In the genomic region with DNA sequence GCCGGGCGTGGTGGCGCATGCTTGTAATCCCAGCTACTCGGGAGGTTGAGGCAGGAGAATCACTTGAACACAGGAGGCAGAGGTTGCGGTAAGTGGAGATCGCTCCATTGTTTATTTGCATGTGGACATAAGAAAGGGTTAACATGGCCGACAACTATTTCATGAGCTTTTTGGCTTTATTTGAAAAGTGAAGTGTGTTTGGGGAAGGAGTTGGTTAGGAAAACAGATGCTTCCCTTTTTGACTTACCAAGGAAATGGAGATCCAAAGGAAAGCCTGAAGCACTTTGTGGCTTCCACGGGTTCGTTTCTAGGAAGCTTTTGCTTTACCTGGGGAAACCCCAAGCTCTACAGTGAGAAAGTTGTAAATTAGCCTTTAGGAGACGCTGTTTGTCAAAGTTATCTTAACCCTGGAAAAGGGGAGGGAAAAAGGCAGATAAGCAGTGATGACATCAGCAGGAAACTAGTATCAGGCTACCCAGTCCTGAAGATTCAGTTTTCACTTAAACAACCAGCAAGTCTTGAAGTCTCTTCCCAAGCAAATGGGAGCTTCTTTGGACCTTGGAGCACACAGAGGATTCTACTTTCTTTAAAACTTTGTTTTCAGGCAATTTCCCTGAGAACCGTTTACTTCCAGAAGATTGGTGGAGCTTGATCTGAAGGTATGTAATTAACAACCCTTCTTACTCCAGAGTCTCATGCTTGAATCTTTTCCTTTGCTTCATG, we compare ENCODE assay signal across 1 cellular context.
TF ChIP-seq lines count a peak whose summit lies in the region.

A gene with protein sequence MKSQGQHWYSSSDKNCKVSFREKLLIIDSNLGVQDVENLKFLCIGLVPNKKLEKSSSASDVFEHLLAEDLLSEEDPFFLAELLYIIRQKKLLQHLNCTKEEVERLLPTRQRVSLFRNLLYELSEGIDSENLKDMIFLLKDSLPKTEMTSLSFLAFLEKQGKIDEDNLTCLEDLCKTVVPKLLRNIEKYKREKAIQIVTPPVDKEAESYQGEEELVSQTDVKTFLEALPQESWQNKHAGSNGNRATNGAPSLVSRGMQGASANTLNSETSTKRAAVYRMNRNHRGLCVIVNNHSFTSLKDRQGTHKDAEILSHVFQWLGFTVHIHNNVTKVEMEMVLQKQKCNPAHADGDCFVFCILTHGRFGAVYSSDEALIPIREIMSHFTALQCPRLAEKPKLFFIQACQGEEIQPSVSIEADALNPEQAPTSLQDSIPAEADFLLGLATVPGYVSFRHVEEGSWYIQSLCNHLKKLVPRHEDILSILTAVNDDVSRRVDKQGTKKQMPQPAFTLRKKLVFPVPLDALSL (plus strand): TSS at position 492 of the 723 bp plus-strand sequence. CDS start 2,637 bp downstream, outside the sequence.

TF ChIP-seq in HepG2, 621 proteins besides CTCF, POLR2A, EP300 and RAD21 (continued from another document):
- TF ChIP-seq ZBTB26 (CRISPR knock-in tag; IDR thresholded peaks at IDR 0.05; ENCODE audit: borderline replicate concordance) = no peak
- peak; percentile 60; the same call in 1 of the 2 replicates for TF ChIP-seq CSRNP1 (CRISPR knock-in tag; IDR thresholded peaks at IDR 0.05)
- TF ChIP-seq ZNF224 (CRISPR knock-in tag; IDR thresholded peaks at IDR 0.05) = no peak
- TF ChIP-seq MYC (CRISPR knock-in tag; IDR thresholded peaks at IDR 0.05; ENCODE audit: borderline replicate concordance) = no peak; the same call in 1 of the 2 replicates
- 0 out of 2 replicates have a peak, but pooled peaks have one; percentile 60 for TF ChIP-seq PHF20 (CRISPR knock-in tag; IDR thresholded peaks at IDR 0.05)
- no peak for TF ChIP-seq ESRRA (CRISPR knock-in tag; IDR thresholded peaks at IDR 0.05; ENCODE audit: low read depth)
- no peak for TF ChIP-seq RBAK (CRISPR knock-in tag; IDR thresholded peaks at IDR 0.05)
- TF ChIP-seq FOXP1 (IDR thresholded peaks at IDR 0.05) = no peak
- TF ChIP-seq FOXP1 (CRISPR knock-in tag; IDR thresholded peaks at IDR 0.05) = peak; percentile 40; the same call in 1 of the 2 replicates
- no peak for TF ChIP-seq ZNF180 (CRISPR knock-in tag; IDR thresholded peaks at IDR 0.05; ENCODE audit: borderline replicate concordance, low read depth)
- TF ChIP-seq CEBPB (IDR thresholded peaks at IDR 0.05; ENCODE audit: borderline replicate concordance, low read depth, low read length) = no peak; the same call in 1 of the 2 replicates
- no peak for TF ChIP-seq ZNF75D (CRISPR knock-in tag; IDR thresholded peaks at IDR 0.05; ENCODE audit: borderline replicate concordance)
- no peak for TF ChIP-seq FOXA1 (IDR thresholded peaks at IDR 0.05)
- TF ChIP-seq FOXA1 (CRISPR knock-in tag; IDR thresholded peaks at IDR 0.05) = peak; percentile 84
- no peak for TF ChIP-seq ZNF550 (CRISPR knock-in tag; IDR thresholded peaks at IDR 0.05; ENCODE audit: borderline replicate concordance)
- no peak for TF ChIP-seq NFATC3 (CRISPR knock-in tag; IDR thresholded peaks at IDR 0.05)
